In genomic region chr7:75591467-75591866, GRCh38 we compare ENCODE assay signal across 31 cellular contexts.
"Had no signal": no experiment of that assay in that cellular context is flagged by ENCODE, and none has a peak within 500 bp of the region (broad histone marks: within the 10 kb centered on the region; RNA-seq: fewer than 3 reads in every experiment).

No MANE protein-coding gene starts in this region.

- H3K4me1 Mint-ChIP-seq: activated naive CD4-positive, alpha-beta T cell treated with anti-CD3 and anti-CD28 coated beads, Interleukin-2, amount 10 ng/mL, durations not matched to agents 7 days and 5 days; brain; central memory CD8-positive, alpha-beta T cell had no signal

- H3K4me3 Mint-ChIP-seq: activated CD4-positive, alpha-beta memory T cell treated with anti-CD3 and anti-CD28 coated beads, Interleukin-2, amount 10 ng/mL, durations not matched to agents 7 days and 5 days; activated CD4-positive, alpha-beta T cell treated with anti-CD3 and anti-CD28 coated beads for 36 hours; activated CD4-positive, alpha-beta T cell treated with anti-CD3 and anti-CD28 coated beads, Interleukin-2, amount 10 ng/mL, durations not matched to agents 7 days and 5 days; activated CD8-positive, alpha-beta memory T cell treated with anti-CD3 and anti-CD28 coated beads, Interleukin-2, amount 10 ng/mL, durations not matched to agents 7 days and 5 days; activated CD8-positive, alpha-beta T cell treated with anti-CD3 and anti-CD28 coated beads, Interleukin-2, amount 10 ng/mL, durations not matched to agents 7 days and 5 days; activated naive CD4-positive, alpha-beta T cell treated with anti-CD3 and anti-CD28 coated beads, Interleukin-2, amount 10 ng/mL, durations not matched to agents 7 days and 5 days; activated naive CD4-positive, alpha-beta T cell treated with anti-CD3 and anti-CD28 coated beads, Interleukin-2, amount 50 U/mL, for 24 hours; activated naive CD8-positive, alpha-beta T cell; activated naive CD8-positive, alpha-beta T cell treated with anti-CD3 and anti-CD28 coated beads, Interleukin-2, amount 10 ng/mL, durations not matched to agents 7 days and 5 days; activated naive CD8-positive, alpha-beta T cell treated with anti-CD3 and anti-CD28 coated beads, Interleukin-2, amount 50 U/mL, for 24 hours; activated T-cell treated with anti-CD3 and anti-CD28 coated beads, Interleukin-2, amount 50 U/mL, for 24 hours; brain; central memory CD8-positive, alpha-beta T cell; T-helper 1 cell treated with Interleukin-12 subunit alpha and Interleukin-12 subunit beta and Interleukin-4 antibody, amounts not matched to agents 30 μg/mL and 1 μg/mL, for 36 hours; T-helper 2 cell treated with Interferon-gamma antibody and Interleukin-4, amounts not matched to agents 5 μg/mL and 100 μg/mL, for 36 hours had no signal

- ATAC-seq: activated CD4-positive, alpha-beta T cell treated with anti-CD3 and anti-CD28 coated beads for 36 hours; activated CD4-positive, CD25-positive, alpha-beta regulatory T cell treated with anti-CD3 and anti-CD28 coated beads, Interleukin-2, amount 50 U/mL, for 24 hours; activated CD8-positive, alpha-beta memory T cell treated with anti-CD3 and anti-CD28 coated beads, Interleukin-2, amount 10 ng/mL, durations not matched to agents 7 days and 5 days; activated CD8-positive, alpha-beta T cell treated with anti-CD3 and anti-CD28 coated beads, Interleukin-2, amount 10 ng/mL, durations not matched to agents 7 days and 5 days; activated naive CD8-positive, alpha-beta T cell treated with anti-CD3 and anti-CD28 coated beads, Interleukin-2, amount 50 U/mL, for 24 hours had no signal

- H3K27ac Mint-ChIP-seq: activated CD4-positive, alpha-beta memory T cell treated with anti-CD3 and anti-CD28 coated beads, Interleukin-2, amount 10 ng/mL, durations not matched to agents 7 days and 5 days; activated CD4-positive, alpha-beta T cell treated with anti-CD3 and anti-CD28 coated beads for 36 hours; activated CD4-positive, alpha-beta T cell treated with anti-CD3 and anti-CD28 coated beads, Interleukin-2, amount 10 ng/mL, durations not matched to agents 7 days and 5 days; activated CD8-positive, alpha-beta T cell treated with anti-CD3 and anti-CD28 coated beads, Interleukin-2, amount 10 ng/mL, durations not matched to agents 7 days and 5 days; activated naive CD4-positive, alpha-beta T cell treated with anti-CD3 and anti-CD28 coated beads, Interleukin-2, amount 10 ng/mL, durations not matched to agents 7 days and 5 days; activated naive CD4-positive, alpha-beta T cell treated with anti-CD3 and anti-CD28 coated beads, Interleukin-2, amount 50 U/mL, for 24 hours; activated naive CD8-positive, alpha-beta T cell; activated naive CD8-positive, alpha-beta T cell treated with anti-CD3 and anti-CD28 coated beads, Interleukin-2, amount 10 ng/mL, durations not matched to agents 7 days and 5 days; activated naive CD8-positive, alpha-beta T cell treated with anti-CD3 and anti-CD28 coated beads, Interleukin-2, amount 50 U/mL, for 24 hours; activated T-cell treated with anti-CD3 and anti-CD28 coated beads, Interleukin-2, amount 50 U/mL, for 24 hours; brain had no signal

- H3K27me3 Mint-ChIP-seq: activated CD4-positive, alpha-beta memory T cell treated with anti-CD3 and anti-CD28 coated beads, Interleukin-2, amount 10 ng/mL, durations not matched to agents 7 days and 5 days; activated CD4-positive, alpha-beta T cell treated with anti-CD3 and anti-CD28 coated beads for 36 hours; activated CD4-positive, alpha-beta T cell treated with anti-CD3 and anti-CD28 coated beads, Interleukin-2, amount 10 ng/mL, durations not matched to agents 7 days and 5 days; activated CD8-positive, alpha-beta memory T cell treated with anti-CD3 and anti-CD28 coated beads, Interleukin-2, amount 10 ng/mL, durations not matched to agents 7 days and 5 days; activated naive CD4-positive, alpha-beta T cell treated with anti-CD3 and anti-CD28 coated beads, Interleukin-2, amount 50 U/mL, for 24 hours; activated naive CD8-positive, alpha-beta T cell; activated naive CD8-positive, alpha-beta T cell treated with anti-CD3 and anti-CD28 coated beads, Interleukin-2, amount 50 U/mL, for 24 hours; activated T-cell treated with anti-CD3 and anti-CD28 coated beads, Interleukin-2, amount 50 U/mL, for 24 hours; brain; central memory CD8-positive, alpha-beta T cell had no signal

- H3K9me3 Mint-ChIP-seq: activated CD4-positive, alpha-beta memory T cell treated with anti-CD3 and anti-CD28 coated beads, Interleukin-2, amount 10 ng/mL, durations not matched to agents 7 days and 5 days; activated CD4-positive, alpha-beta T cell treated with anti-CD3 and anti-CD28 coated beads, Interleukin-2, amount 10 ng/mL, durations not matched to agents 7 days and 5 days; activated naive CD4-positive, alpha-beta T cell treated with anti-CD3 and anti-CD28 coated beads, Interleukin-2, amount 10 ng/mL, durations not matched to agents 7 days and 5 days; activated naive CD8-positive, alpha-beta T cell treated with anti-CD3 and anti-CD28 coated beads, Interleukin-2, amount 10 ng/mL, durations not matched to agents 7 days and 5 days; activated naive CD8-positive, alpha-beta T cell treated with anti-CD3 and anti-CD28 coated beads, Interleukin-2, amount 50 U/mL, for 24 hours; central memory CD8-positive, alpha-beta T cell; T-helper 1 cell treated with Interleukin-12 subunit alpha and Interleukin-12 subunit beta and Interleukin-4 antibody, amounts not matched to agents 30 μg/mL and 1 μg/mL, for 36 hours; T-helper 2 cell treated with Interferon-gamma antibody and Interleukin-4, amounts not matched to agents 5 μg/mL and 100 μg/mL, for 36 hours had no signal

- H3K36me3 Mint-ChIP-seq: activated naive CD4-positive, alpha-beta T cell treated with anti-CD3 and anti-CD28 coated beads, Interleukin-2, amount 10 ng/mL, durations not matched to agents 7 days and 5 days; activated naive CD8-positive, alpha-beta T cell treated with anti-CD3 and anti-CD28 coated beads, Interleukin-2, amount 10 ng/mL, durations not matched to agents 7 days and 5 days had no signal

- DNase-seq: activated CD4-positive, alpha-beta memory T cell treated with anti-CD3 and anti-CD28 coated beads, Interleukin-2, amount 10 ng/mL, durations not matched to agents 7 days and 5 days; activated CD4-positive, alpha-beta T cell treated with anti-CD3 and anti-CD28 coated beads for 1 hour; activated CD4-positive, alpha-beta T cell treated with anti-CD3 and anti-CD28 coated beads for 36 hours; activated CD4-positive, alpha-beta T cell treated with anti-CD3 and anti-CD28 coated beads for 48 hours; activated CD4-positive, alpha-beta T cell treated with anti-CD3 and anti-CD28 coated beads, Interleukin-2, amount 10 ng/mL, durations not matched to agents 7 days and 5 days; activated CD4-positive, alpha-beta T cell treated with anti-CD3 and anti-CD28 coated beads, Interleukin-2, amount 50 U/mL, for 48 hours; activated CD4-positive, CD25-positive, alpha-beta regulatory T cell; activated CD8-positive, alpha-beta memory T cell treated with anti-CD3 and anti-CD28 coated beads for 24 hours; activated CD8-positive, alpha-beta memory T cell treated with anti-CD3 and anti-CD28 coated beads, Interleukin-2, amount 10 ng/mL, durations not matched to agents 7 days and 5 days; activated CD8-positive, alpha-beta memory T cell treated with anti-CD3 and anti-CD28 coated beads, Interleukin-2, amount 50 U/mL, for 48 hours; activated CD8-positive, alpha-beta T cell treated with anti-CD3 and anti-CD28 coated beads, Interleukin-2, amount 10 ng/mL, durations not matched to agents 7 days and 5 days; activated effector memory CD4-positive, alpha-beta T cell treated with Interleukin-2 at 50 U/mL for 16 hours; activated gamma-delta T cell; activated naive CD4-positive, alpha-beta T cell treated with anti-CD3 and anti-CD28 coated beads, Interleukin-2, amount 10 ng/mL, durations not matched to agents 7 days and 5 days; activated naive CD4-positive, alpha-beta T cell treated with Interleukin-2 at 50 U/mL for 16 hours; activated naive CD8-positive, alpha-beta T cell treated with anti-CD3 and anti-CD28 coated beads, Interleukin-2, amount 10 ng/mL, durations not matched to agents 7 days and 5 days; activated naive CD8-positive, alpha-beta T cell treated with anti-CD3 and anti-CD28 coated beads, Interleukin-2, amount 50 U/mL, for 24 hours; activated T-cell treated with anti-CD3 and anti-CD28 coated beads, Interleukin-2, amount 50 U/mL, for 24 hours; activated T-cell treated with anti-CD3 and anti-CD28 coated beads, Interleukin-2, amount 50 U/mL, for 48 hours; amygdala; anterior cingulate cortex; caudate nucleus; cerebellar nuclear complex; T-helper 9 cell had no signal
